ENCODE assay signal across 1 cellular context in the genomic region with DNA sequence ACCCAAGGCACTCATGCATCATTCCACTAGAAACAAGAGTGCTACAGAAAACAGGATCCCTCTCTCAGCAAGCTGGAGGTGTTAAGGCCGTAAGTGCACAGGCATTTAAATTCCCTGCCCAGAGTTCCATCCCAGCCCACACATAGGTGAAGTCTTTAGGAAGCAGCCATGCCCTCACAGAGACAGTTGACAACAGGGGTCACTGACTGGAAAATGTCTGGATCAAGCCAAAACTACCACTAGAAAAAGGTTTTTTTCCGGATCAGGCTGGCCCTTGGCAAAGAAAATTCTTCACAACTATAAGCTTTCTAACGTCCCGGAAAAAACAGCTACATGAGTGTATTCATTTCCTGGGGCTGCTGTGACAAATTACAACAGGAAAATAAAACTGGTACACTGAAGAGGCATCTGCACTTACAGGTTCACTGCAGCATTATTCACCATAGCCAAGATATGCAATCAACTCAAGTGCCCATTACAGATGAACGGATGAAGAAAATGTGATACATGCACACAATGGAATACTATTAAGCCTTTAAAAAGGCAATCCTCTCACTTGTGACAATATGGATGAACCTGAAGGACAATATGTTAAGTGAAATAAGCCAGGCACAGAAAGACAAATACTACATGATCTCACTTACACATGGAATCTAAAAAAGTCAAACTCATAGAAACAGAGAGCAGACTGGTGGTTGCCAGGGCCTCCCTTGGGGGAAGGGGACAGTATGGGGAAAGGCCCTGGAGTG.
A peak's percentile ranks its signal among the peaks of the same experiment; 100 is the strongest.
TF ChIP-seq lines count a peak whose summit lies in the region.

No MANE protein-coding gene starts in this region.

TF ChIP-seq in K562, 482 proteins besides CTCF, POLR2A, EP300 and RAD21:
- TF ChIP-seq PHF21A (IDR thresholded peaks at IDR 0.05; ENCODE audit: borderline replicate concordance, low read depth) (no peak), ZNF146 (CRISPR knock-in tag; IDR thresholded peaks at IDR 0.05; ENCODE audit: unreplicated experiment) (peak; percentile 56), ESRRA (IDR thresholded peaks at IDR 0.05; ENCODE audit: borderline replicate concordance, low read depth) (no peak), HDGF (IDR thresholded peaks at IDR 0.05) (no peak)
- TF ChIP-seq, protein P1, sequence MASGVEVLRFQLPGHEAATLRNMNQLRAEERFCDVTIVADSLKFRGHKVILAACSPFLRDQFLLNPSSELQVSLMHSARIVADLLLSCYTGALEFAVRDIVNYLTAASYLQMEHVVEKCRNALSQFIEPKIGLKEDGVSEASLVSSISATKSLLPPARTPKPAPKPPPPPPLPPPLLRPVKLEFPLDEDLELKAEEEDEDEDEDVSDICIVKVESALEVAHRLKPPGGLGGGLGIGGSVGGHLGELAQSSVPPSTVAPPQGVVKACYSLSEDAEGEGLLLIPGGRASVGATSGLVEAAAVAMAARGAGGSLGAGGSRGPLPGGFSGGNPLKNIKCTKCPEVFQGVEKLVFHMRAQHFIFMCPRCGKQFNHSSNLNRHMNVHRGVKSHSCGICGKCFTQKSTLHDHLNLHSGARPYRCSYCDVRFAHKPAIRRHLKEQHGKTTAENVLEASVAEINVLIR (CRISPR knock-in tag; IDR thresholded peaks at IDR 0.05): no peak
- TF ChIP-seq, protein P2, sequence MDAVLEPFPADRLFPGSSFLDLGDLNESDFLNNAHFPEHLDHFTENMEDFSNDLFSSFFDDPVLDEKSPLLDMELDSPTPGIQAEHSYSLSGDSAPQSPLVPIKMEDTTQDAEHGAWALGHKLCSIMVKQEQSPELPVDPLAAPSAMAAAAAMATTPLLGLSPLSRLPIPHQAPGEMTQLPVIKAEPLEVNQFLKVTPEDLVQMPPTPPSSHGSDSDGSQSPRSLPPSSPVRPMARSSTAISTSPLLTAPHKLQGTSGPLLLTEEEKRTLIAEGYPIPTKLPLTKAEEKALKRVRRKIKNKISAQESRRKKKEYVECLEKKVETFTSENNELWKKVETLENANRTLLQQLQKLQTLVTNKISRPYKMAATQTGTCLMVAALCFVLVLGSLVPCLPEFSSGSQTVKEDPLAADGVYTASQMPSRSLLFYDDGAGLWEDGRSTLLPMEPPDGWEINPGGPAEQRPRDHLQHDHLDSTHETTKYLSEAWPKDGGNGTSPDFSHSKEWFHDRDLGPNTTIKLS (IDR thresholded peaks at IDR 0.05; ENCODE audit: borderline replicate concordance, low read depth): no peak
